Comparison of ENCODE assay signal across 1 cellular context in the genomic region with DNA sequence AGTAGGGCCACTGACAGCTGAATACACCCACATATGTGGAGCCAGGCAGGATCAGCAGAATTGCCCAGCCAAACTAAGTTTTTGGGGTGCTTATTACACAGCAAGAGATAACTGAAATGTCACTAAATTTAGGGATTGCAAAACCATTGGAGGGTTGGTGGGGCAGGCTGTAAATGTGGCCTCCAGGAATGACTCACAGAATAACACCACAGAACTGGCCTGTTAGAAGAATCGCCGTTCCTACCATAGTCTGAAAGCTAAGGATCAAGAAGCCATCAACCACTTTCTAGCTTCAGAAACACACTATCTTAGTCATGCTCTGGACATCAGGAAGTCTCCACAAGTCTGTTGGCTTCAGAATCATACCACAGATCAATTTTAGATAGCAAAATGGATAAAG. TPM values are rescaled to one million over a fixed set of nuclear protein-coding genes. Genes with fewer than 3 reads are reported as not detected.
"Had no signal": no experiment of that assay in that cellular context is flagged by ENCODE, and none has a peak within 500 bp of the region (broad histone marks: within the 10 kb centered on the region; RNA-seq: fewer than 3 reads in every experiment).

No MANE protein-coding gene starts in this region.

RNA-seq across cellular contexts. Expression of a gene that starts 24.0 kb away (rescaled TPM):
- total RNA-seq: bronchial epithelial cell had no signal
